ENCODE assay signal across 16 cellular contexts in the genomic region with DNA sequence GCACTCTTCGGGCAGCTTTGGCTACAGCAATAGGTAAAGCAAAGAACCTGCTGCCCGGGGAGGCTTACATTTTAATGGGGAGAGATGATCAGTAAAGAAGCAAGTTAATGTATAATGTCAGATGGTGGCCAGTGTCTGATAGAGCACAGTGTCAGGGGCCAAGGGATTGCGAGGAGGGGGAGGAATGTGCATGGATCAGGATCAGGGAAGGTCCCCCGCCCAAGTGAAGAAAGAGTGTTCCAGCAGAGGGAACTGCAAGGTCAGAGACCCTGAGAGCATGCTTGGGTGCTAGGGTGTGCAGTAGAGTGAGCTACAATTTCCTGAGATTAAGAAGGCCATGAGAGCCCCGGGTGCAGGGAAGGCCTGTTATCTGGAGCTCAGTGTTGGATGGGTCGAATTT.
"Had no signal": no experiment of that assay in that cellular context is flagged by ENCODE, and none has a peak within 500 bp of the region (broad histone marks: within the 10 kb centered on the region; RNA-seq: fewer than 3 reads in every experiment).

No MANE protein-coding gene starts in this region.

- H3K36me3 ChIP-seq: esophagus squamous epithelium, suprapubic skin, WERI-Rb-1 had no signal

- H3K9me3 Mint-ChIP-seq: activated naive CD4-positive, alpha-beta T cell treated with anti-CD3 and anti-CD28 coated beads, Interleukin-2, amount 50 U/mL, for 24 hours had no signal

- H3K27ac Mint-ChIP-seq: activated naive CD4-positive, alpha-beta T cell treated with anti-CD3 and anti-CD28 coated beads, Interleukin-2, amount 50 U/mL, for 24 hours had no signal

- H3K27me3 ChIP-seq: suprapubic skin, upper lobe of right lung had no signal

- H3K4me3 ChIP-seq: esophagus squamous epithelium, suprapubic skin, upper lobe of right lung had no signal

- H3K36me3 Mint-ChIP-seq: activated naive CD4-positive, alpha-beta T cell treated with anti-CD3 and anti-CD28 coated beads, Interleukin-2, amount 50 U/mL, for 24 hours had no signal

- H3K27ac ChIP-seq: upper lobe of right lung, WERI-Rb-1 had no signal

- ATAC-seq: upper lobe of right lung had no signal

- H3K4me3 Mint-ChIP-seq: activated naive CD4-positive, alpha-beta T cell treated with anti-CD3 and anti-CD28 coated beads, Interleukin-2, amount 50 U/mL, for 24 hours had no signal

- H3K4me1 Mint-ChIP-seq: activated naive CD4-positive, alpha-beta T cell treated with anti-CD3 and anti-CD28 coated beads, Interleukin-2, amount 50 U/mL, for 24 hours had no signal

- H3K9me3 ChIP-seq: esophagus squamous epithelium, suprapubic skin, upper lobe of right lung had no signal

- DNase-seq: activated CD4-positive, alpha-beta T cell treated with anti-CD3 and anti-CD28 coated beads for 1 hour; activated CD4-positive, alpha-beta T cell treated with anti-CD3 and anti-CD28 coated beads, Interleukin-2, amount 50 U/mL, for 4 hours; activated gamma-delta T cell; dermis blood vessel endothelial cell; effector memory CD4-positive, alpha-beta T cell; esophagus squamous epithelium; occipital lobe; stimulated activated CD4-positive, alpha-beta T cell treated with anti-CD3 and anti-CD28 coated beads, Interleukin-12 subunit alpha, Interleukin-12 subunit beta, amount 100 ng/mL, for 4 hours; stimulated activated CD4-positive, alpha-beta T cell treated with anti-CD3 and anti-CD28 coated beads, Interleukin-1b, Interleukin-23, amount 100 ng/mL, for 48 hours; stimulated activated naive CD4-positive, alpha-beta T cell treated with Interleukin-2 at 50 U/mL for 16 hours; SW 1271; T-helper 2 cell; upper lobe of right lung; WERI-Rb-1 had no signal
